Comparison of ENCODE assay signal across 8 cellular contexts in the genomic region with DNA sequence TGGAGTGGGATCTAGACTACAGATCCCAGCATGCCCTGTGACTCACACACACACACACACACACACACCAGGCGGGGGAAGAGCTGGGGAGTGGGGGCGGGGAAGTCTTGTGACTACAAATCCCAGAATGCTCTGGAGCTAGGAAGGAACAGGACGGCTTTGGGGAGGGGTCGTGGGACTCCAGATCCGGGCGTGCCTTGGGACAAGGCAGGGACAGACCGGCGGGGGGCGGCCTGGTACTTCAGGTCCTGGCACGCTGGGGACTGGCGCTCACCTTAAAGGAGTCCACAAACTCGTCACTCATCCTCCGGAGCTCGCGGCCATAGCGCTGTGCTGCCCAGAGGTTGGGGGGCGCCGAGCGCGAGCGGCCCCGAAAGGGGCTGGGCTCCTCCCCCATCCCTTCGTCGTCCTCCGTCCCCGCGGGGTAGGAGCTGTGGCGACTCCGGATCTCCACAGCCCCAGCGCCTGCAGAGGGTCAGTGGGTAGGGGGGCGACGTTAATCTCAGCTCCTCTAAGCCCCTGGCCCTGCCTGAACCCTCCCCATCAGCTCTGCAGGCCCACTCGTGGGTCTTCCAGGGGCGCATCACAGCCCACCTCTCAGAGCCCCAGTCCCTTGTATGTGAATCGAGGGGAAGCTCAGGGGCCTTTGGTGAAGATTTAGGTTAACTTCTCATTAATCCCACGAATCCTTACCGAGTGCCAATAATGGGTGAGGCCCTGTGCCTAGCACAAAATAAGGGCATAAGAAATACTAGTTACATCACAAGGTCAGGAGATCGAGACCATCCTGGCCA. TPM values are rescaled to one million over a fixed set of nuclear protein-coding genes. Genes with fewer than 3 reads are reported as not detected.
DNase-seq lines count a peak whose midpoint lies in the region; ATAC-seq and TF ChIP-seq lines count a peak whose summit lies in the region.

No MANE protein-coding gene starts in this region.

- H3F3A ChIP-seq in DOHH2 (ENCODE audit: control insufficient read depth, insufficient read depth), result peaks cover 12% of the 10 kb centered on the region

- no peaks in the 10 kb centered on the region for H3K9me3 ChIP-seq in DOHH2 (ENCODE audit: control insufficient read depth, insufficient read depth, low read length)
- H3K9me3 ChIP-seq in RWPE2 (ENCODE audit: severe bottlenecking), result no peaks in the 10 kb centered on the region

- no peaks in the 10 kb centered on the region for H3K36me3 Mint-ChIP-seq in natural killer cell
- H3K36me3 Mint-ChIP-seq in stimulated activated memory B cell treated with anti-CD40 and anti-IgM and Interleukin-4, amounts not matched to agents 10 μg/mL and 1 μg/mL and 100 μg/mL, for 72 hours, result no peaks in the 10 kb centered on the region

- peaks cover 30% of the 10 kb centered on the region for H3K79me2 ChIP-seq in DOHH2 (ENCODE audit: control insufficient read depth, low read length)

- no peaks in the 10 kb centered on the region for H3K9me2 ChIP-seq in DOHH2 (replicated peaks; ENCODE audit: control insufficient read depth, low read length)

- H3K9me3 Mint-ChIP-seq in natural killer cell, result no peaks in the 10 kb centered on the region
- no peaks in the 10 kb centered on the region for H3K9me3 Mint-ChIP-seq in stimulated activated memory B cell treated with anti-CD40 and anti-IgM and Interleukin-4, amounts not matched to agents 10 μg/mL and 1 μg/mL and 100 μg/mL, for 72 hours

- peak; percentile 42 for TF ChIP-seq CTCF in DOHH2 (IDR thresholded peaks at IDR 0.05; ENCODE audit: low read depth, low read length, poor library complexity, severe bottlenecking)
- peak; percentile 28 for TF ChIP-seq CTCF in RWPE2 (IDR thresholded peaks at IDR 0.05; ENCODE audit: poor library complexity, severe bottlenecking)
- TF ChIP-seq CTCF in natural killer cell (IDR thresholded peaks at IDR 0.05), result no peak

- H3K4me3 Mint-ChIP-seq in natural killer cell, result peak overlapping the region; percentile 90
- peak overlapping the region; percentile 95 for H3K4me3 Mint-ChIP-seq in stimulated activated memory B cell treated with anti-CD40 and anti-IgM and Interleukin-4, amounts not matched to agents 10 μg/mL and 1 μg/mL and 100 μg/mL, for 72 hours

- H3K36me3 ChIP-seq in DOHH2 (ENCODE audit: control insufficient read depth, low read length), result peaks cover 28% of the 10 kb centered on the region
- peaks cover 16% of the 10 kb centered on the region for H3K36me3 ChIP-seq in RWPE2 (ENCODE audit: low read depth)

- H3K4me1 ChIP-seq in DOHH2 (ENCODE audit: control insufficient read depth, low read length), result peaks cover 26% of the 10 kb centered on the region
- H3K4me1 ChIP-seq in RWPE2 (ENCODE audit: insufficient read depth, poor library complexity, severe bottlenecking), result peaks cover 27% of the 10 kb centered on the region

- peak overlapping the region; percentile 94 to 100 for H3K27ac Mint-ChIP-seq in natural killer cell
- peak overlapping the region; percentile 93 for H3K27ac Mint-ChIP-seq in stimulated activated memory B cell treated with anti-CD40 and anti-IgM and Interleukin-4, amounts not matched to agents 10 μg/mL and 1 μg/mL and 100 μg/mL, for 72 hours

- H3K27ac ChIP-seq in DOHH2 (ENCODE audit: low read depth, low read length), result peak overlapping the region; percentile 90
- peak overlapping the region; percentile 86 for H3K27ac ChIP-seq in RWPE2 (ENCODE audit: poor library complexity, severe bottlenecking)

- peak overlapping the region; percentile 90 for H3K4me3 ChIP-seq in DOHH2 (ENCODE audit: low read length)
- H3K4me3 ChIP-seq in RWPE2 (ENCODE audit: severe bottlenecking), result peak overlapping the region; percentile 31

- intact Hi-C loops in natural killer cell (cut with micrococcal nuclease), result loop anchor here (2.0 kb wide), 2 partner anchors 33 to 69 kb away; a partner anchor contains a TSS

- H3K4me1 Mint-ChIP-seq in natural killer cell, result peaks cover 36 to 40% of the 10 kb centered on the region in 2 donors
- peaks cover 34% of the 10 kb centered on the region for H3K4me1 Mint-ChIP-seq in stimulated activated memory B cell treated with anti-CD40 and anti-IgM and Interleukin-4, amounts not matched to agents 10 μg/mL and 1 μg/mL and 100 μg/mL, for 72 hours

- peak overlapping the region; percentile 99 for H3K4me2 ChIP-seq in DOHH2 (ENCODE audit: low read length)

- H4K20me1 ChIP-seq in DOHH2 (ENCODE audit: control insufficient read depth, insufficient read depth, low read depth, low read length), result no peaks in the 10 kb centered on the region

- peak; percentile 89 to 91 for DNase-seq in Kasumi-1 (lab: John Stamatoyannopoulos, UW)
- DNase-seq in RWPE2 (ENCODE audit: low spot score), result peak; percentile 88
- DNase-seq in activated T-helper 9 cell treated with anti-CD3 and anti-CD28 coated beads, Interleukin-2, amount 50 U/mL, for 16 hours (ENCODE audit: low read depth), result peak; percentile 79
- peak; percentile 90 for DNase-seq in fibroblast of peridontal ligament (ENCODE audit: extremely low read depth)
- DNase-seq in natural killer cell, result peak; percentile 79

- H3K27me3 Mint-ChIP-seq in natural killer cell (ENCODE audit: low read depth in 2 of 2), result no peaks in the 10 kb centered on the region
- H3K27me3 Mint-ChIP-seq in stimulated activated memory B cell treated with anti-CD40 and anti-IgM and Interleukin-4, amounts not matched to agents 10 μg/mL and 1 μg/mL and 100 μg/mL, for 72 hours, result no peaks in the 10 kb centered on the region

- peak; percentile 2; the same call in 1 of the 3 replicates for ATAC-seq in RWPE2 (ENCODE audit: low read depth)
- peak; percentile 48 to 54 (median 49) for ATAC-seq in natural killer cell
- ATAC-seq in stimulated activated memory B cell treated with anti-CD40 and anti-IgM and Interleukin-4, amounts not matched to agents 10 μg/mL and 1 μg/mL and 100 μg/mL, for 72 hours, result peak; percentile 51
- no peak for ATAC-seq in HG03342 (IDR thresholded peaks at IDR 0.05; ENCODE audit: unreplicated experiment)

- H3K27me3 ChIP-seq in DOHH2 (ENCODE audit: control insufficient read depth, low read length) (no peaks in the 10 kb centered on the region), RWPE2 (ENCODE audit: insufficient read depth, poor library complexity, severe bottlenecking) (no peaks in the 10 kb centered on the region)

RNA-seq across cellular contexts. Expression of a gene that starts 12.9 kb away (rescaled TPM):
- 10 to 100 TPM; 30.6 to 35.8 (median 31.6) TPM for total RNA-seq in natural killer cell

RNA-seq across cellular contexts. Expression of a gene that starts 14.1 kb away (rescaled TPM):
- total RNA-seq in natural killer cell, result 10 to 100 TPM; 29.1 to 61.3 (median 34.4) TPM

RNA-seq across cellular contexts. Expression of a gene that starts 19.6 kb away (rescaled TPM):
- total RNA-seq in natural killer cell, result under 1 TPM in 2 of 3 donors, not detected in 1; 0.30 to 0.86 TPM

RNA-seq across cellular contexts. Expression of a gene that starts 20.2 kb away (rescaled TPM):
- 1 to 10 TPM; 5.4 to 7.6 (median 5.5) TPM for total RNA-seq in natural killer cell

RNA-seq across cellular contexts. Expression of a gene that starts 24.8 kb away (rescaled TPM):
- total RNA-seq in natural killer cell, result 10 to 100 TPM; 16.9 to 21.3 (median 21.0) TPM
